In the genomic region with DNA sequence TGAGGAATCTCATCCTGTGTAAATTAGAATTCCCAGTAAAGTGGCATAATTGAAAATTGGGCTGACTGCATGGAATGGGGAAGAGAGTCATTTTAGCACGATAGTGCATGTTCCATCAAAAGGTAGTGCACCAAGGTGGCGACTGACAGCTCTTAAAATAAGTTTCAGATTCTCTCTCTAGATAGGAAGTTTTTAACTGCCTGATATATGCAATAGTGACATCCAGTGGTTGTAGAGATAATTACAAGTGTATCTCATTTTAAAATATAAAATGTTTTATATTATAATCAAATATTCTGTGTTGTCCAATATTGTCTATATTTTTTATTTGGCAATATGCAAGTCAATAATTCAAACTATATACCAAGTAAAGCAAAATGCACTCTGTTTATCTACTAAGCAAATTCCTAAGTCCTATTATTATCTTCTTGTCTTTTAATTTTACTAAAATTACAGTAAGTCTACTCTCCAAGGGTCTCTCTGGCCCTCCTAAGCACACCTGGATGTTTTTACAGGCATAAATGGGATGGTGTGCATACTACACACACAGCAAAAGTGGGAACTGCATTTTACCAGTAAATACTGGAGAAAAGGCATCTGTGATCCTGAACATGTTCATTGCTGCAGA, we compare ENCODE assay signal across 8 cellular contexts.
DNase-seq lines count a peak whose midpoint lies in the region; ATAC-seq and TF ChIP-seq lines count a peak whose summit lies in the region.

No MANE protein-coding gene starts in this region.

- H3K4me1 ChIP-seq in GM23338 (ENCODE audit: insufficient read depth) (peaks cover 59% of the 10 kb centered on the region), lung (ENCODE audit: control insufficient read depth in 2 of 2, insufficient read depth in 2 of 2, low read length in 2 of 2) (no peaks in the 10 kb centered on the region)

- H3K4me3 ChIP-seq in GM23338 (no peak overlapping the region), lung (no peak overlapping the region)

- no peak overlapping the region for H3K4me3 Mint-ChIP-seq in GM23338
- peak overlapping the region in 1 of 5 experiments; percentile 51 for H3K4me3 Mint-ChIP-seq in brain

- no peaks in the 10 kb centered on the region for H3K36me3 Mint-ChIP-seq in GM23338 (ENCODE audit: low read depth)
- H3K36me3 Mint-ChIP-seq in brain, result no peaks in the 10 kb centered on the region

- no peaks in the 10 kb centered on the region for H3K9me3 Mint-ChIP-seq in GM23338
- H3K9me3 Mint-ChIP-seq in brain, result no peaks in the 10 kb centered on the region

- 0 out of 2 replicates have a peak overlapping the region, but pooled peaks have one; percentile 48 for H3K4me2 ChIP-seq in GM23338

- H3K27ac Mint-ChIP-seq in GM23338 (no peak overlapping the region), brain (peak overlapping the region in 1 of 5 experiments; percentile 2)

- TF ChIP-seq CTCF in GM23338 (conservative IDR thresholded peaks at IDR 0.05; ENCODE audit: low read depth in 2 of 2) (peak; percentile 59 to 65), brain (conservative IDR thresholded peaks at IDR 0.05) (peak; percentile 64 to 77), lung (IDR thresholded peaks at IDR 0.05; ENCODE audit: control extremely low read depth, extremely low read depth) (peak; percentile 23)

- DNase-seq in NCI-H1694 treated with DMSO at 0.1 percent for 48 hours (lab: John Stamatoyannopoulos, UW) (peak; percentile 52), NCI-H1694 (lab: John Stamatoyannopoulos, UW) (no peak), GM23338 (ENCODE audit: low spot score) (peak; percentile 67), NCI-H2227 (lab: John Stamatoyannopoulos, UW; ENCODE audit: unreplicated experiment) (peak; percentile 49), lung (ENCODE audit: low spot score) (no peak)
- no peak for DNase-seq in activated CD8-positive, alpha-beta memory T cell treated with anti-CD3 and anti-CD28 coated beads, Interleukin-2, amount 50 U/mL, for 4 hours

- peaks cover 9% of the 10 kb centered on the region for H3K27me3 Mint-ChIP-seq in GM23338 (ENCODE audit: insufficient read depth, low read depth, poor library complexity)
- H3K27me3 Mint-ChIP-seq in brain, result peaks cover 2% of the 10 kb centered on the region

- no peak overlapping the region for H3K27ac ChIP-seq in GM23338 (ENCODE audit: low read depth)
- no peak overlapping the region for H3K27ac ChIP-seq in lung (ENCODE audit: low read depth in 1 of 2, low read length in 1 of 2)

- ATAC-seq in GM23338 (no peak), lung (ENCODE audit: insufficient read depth, low FRiP score) (peak; percentile 72), GM18873 (IDR thresholded peaks at IDR 0.05; ENCODE audit: low FRiP score, unreplicated experiment) (no peak)

- H3K4me1 Mint-ChIP-seq in GM23338 (peaks cover 56% of the 10 kb centered on the region), brain (peaks cover 61% of the 10 kb centered on the region)

- no peaks in the 10 kb centered on the region for H3F3A ChIP-seq in GM23338 (replicated peaks; ENCODE audit: low read depth)

- no peaks in the 10 kb centered on the region for H4K20me1 ChIP-seq in GM23338 (replicated peaks; ENCODE audit: insufficient read depth)

- H3K9me2 ChIP-seq in GM23338 (ENCODE audit: insufficient read depth), result 0 out of 2 replicates have a peak, but pooled peaks cover 1% of the 10 kb centered on the region

- 0 to 4% methylated on average over 2 of the region's 2 CpGs for WGBS in lung, 2 donors

- H3K9me3 ChIP-seq in lung (ENCODE audit: control insufficient read depth in 2 of 2, insufficient read depth in 1 of 2, low read length in 1 of 2), result no peaks in the 10 kb centered on the region

- H3K27me3 ChIP-seq in GM23338 (ENCODE audit: insufficient read depth) (no peaks in the 10 kb centered on the region), lung (ENCODE audit: control insufficient read depth, insufficient read depth) (no peaks in the 10 kb centered on the region)

- no peaks in the 10 kb centered on the region for H3K79me2 ChIP-seq in GM23338 (replicated peaks; ENCODE audit: insufficient read depth)

- H3K36me3 ChIP-seq in GM23338 (ENCODE audit: insufficient read depth) (no peaks in the 10 kb centered on the region), lung (ENCODE audit: control insufficient read depth in 2 of 2, insufficient read depth in 2 of 2, low read length in 2 of 2) (no peaks in the 10 kb centered on the region)

- H2AFZ ChIP-seq in GM23338, result no peak overlapping the region

TF ChIP-seq in GM23338, 12 proteins besides CTCF, POLR2A, EP300 and RAD21 (continues in another document):
- TF ChIP-seq STAT1 (IDR thresholded peaks at IDR 0.05; ENCODE audit: unreplicated experiment) (no peak), ZNF331 (CRISPR knock-in tag; IDR thresholded peaks at IDR 0.05; ENCODE audit: low read depth) (no peak), EZH2phosphoT487 (IDR thresholded peaks at IDR 0.05; ENCODE audit: unreplicated experiment) (no peak), CREB1 (CRISPR knock-in tag; IDR thresholded peaks at IDR 0.05; ENCODE audit: low read depth) (no peak), JUNB (IDR thresholded peaks at IDR 0.05; ENCODE audit: unreplicated experiment) (no peak), EZH2 (IDR thresholded peaks at IDR 0.05; ENCODE audit: low read depth, unreplicated experiment) (no peak), ZNF114 (CRISPR knock-in tag; IDR thresholded peaks at IDR 0.05) (no peak), NANOG (IDR thresholded peaks at IDR 0.05; ENCODE audit: borderline replicate concordance) (no peak), POLR2AphosphoS5 (IDR thresholded peaks at IDR 0.05; ENCODE audit: low read depth) (no peak)
- TF ChIP-seq, protein P1, sequence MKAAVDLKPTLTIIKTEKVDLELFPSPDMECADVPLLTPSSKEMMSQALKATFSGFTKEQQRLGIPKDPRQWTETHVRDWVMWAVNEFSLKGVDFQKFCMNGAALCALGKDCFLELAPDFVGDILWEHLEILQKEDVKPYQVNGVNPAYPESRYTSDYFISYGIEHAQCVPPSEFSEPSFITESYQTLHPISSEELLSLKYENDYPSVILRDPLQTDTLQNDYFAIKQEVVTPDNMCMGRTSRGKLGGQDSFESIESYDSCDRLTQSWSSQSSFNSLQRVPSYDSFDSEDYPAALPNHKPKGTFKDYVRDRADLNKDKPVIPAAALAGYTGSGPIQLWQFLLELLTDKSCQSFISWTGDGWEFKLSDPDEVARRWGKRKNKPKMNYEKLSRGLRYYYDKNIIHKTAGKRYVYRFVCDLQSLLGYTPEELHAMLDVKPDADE (IDR thresholded peaks at IDR 0.05), result no peak
- TF ChIP-seq, protein P2, sequence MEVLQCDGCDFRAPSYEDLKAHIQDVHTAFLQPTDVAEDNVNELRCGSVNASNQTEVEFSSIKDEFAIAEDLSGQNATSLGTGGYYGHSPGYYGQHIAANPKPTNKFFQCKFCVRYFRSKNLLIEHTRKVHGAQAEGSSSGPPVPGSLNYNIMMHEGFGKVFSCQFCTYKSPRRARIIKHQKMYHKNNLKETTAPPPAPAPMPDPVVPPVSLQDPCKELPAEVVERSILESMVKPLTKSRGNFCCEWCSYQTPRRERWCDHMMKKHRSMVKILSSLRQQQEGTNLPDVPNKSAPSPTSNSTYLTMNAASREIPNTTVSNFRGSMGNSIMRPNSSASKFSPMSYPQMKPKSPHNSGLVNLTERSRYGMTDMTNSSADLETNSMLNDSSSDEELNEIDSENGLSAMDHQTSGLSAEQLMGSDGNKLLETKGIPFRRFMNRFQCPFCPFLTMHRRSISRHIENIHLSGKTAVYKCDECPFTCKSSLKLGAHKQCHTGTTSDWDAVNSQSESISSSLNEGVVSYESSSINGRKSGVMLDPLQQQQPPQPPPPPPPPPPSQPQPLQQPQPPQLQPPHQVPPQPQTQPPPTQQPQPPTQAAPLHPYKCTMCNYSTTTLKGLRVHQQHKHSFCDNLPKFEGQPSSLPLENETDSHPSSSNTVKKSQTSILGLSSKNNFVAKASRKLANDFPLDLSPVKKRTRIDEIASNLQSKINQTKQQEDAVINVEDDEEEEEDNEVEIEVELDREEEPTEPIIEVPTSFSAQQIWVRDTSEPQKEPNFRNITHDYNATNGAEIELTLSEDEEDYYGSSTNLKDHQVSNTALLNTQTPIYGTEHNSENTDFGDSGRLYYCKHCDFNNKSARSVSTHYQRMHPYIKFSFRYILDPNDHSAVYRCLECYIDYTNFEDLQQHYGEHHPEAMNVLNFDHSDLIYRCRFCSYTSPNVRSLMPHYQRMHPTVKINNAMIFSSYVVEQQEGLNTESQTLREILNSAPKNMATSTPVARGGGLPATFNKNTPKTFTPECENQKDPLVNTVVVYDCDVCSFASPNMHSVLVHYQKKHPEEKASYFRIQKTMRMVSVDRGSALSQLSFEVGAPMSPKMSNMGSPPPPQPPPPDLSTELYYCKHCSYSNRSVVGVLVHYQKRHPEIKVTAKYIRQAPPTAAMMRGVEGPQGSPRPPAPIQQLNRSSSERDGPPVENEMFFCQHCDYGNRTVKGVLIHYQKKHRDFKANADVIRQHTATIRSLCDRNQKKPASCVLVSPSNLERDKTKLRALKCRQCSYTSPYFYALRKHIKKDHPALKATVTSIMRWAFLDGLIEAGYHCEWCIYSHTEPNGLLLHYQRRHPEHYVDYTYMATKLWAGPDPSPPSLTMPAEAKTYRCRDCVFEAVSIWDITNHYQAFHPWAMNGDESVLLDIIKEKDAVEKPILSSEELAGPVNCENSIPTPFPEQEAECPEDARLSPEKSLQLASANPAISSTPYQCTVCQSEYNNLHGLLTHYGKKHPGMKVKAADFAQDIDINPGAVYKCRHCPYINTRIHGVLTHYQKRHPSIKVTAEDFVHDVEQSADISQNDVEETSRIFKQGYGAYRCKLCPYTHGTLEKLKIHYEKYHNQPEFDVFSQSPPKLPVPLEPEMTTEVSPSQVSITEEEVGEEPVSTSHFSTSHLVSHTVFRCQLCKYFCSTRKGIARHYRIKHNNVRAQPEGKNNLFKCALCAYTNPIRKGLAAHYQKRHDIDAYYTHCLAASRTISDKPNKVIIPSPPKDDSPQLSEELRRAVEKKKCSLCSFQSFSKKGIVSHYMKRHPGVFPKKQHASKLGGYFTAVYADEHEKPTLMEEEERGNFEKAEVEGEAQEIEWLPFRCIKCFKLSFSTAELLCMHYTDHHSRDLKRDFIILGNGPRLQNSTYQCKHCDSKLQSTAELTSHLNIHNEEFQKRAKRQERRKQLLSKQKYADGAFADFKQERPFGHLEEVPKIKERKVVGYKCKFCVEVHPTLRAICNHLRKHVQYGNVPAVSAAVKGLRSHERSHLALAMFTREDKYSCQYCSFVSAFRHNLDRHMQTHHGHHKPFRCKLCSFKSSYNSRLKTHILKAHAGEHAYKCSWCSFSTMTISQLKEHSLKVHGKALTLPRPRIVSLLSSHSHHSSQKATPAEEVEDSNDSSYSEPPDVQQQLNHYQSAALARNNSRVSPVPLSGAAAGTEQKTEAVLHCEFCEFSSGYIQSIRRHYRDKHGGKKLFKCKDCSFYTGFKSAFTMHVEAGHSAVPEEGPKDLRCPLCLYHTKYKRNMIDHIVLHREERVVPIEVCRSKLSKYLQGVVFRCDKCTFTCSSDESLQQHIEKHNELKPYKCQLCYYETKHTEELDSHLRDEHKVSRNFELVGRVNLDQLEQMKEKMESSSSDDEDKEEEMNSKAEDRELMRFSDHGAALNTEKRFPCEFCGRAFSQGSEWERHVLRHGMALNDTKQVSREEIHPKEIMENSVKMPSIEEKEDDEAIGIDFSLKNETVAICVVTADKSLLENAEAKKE (CRISPR knock-in tag; IDR thresholded peaks at IDR 0.05), result no peak

Comparison
In these comparisons a context has a peak if more than half of its experiments do, and no peak if none do; other contexts are left out.
1. DNase-seq: peak in NCI-H1694 treated with DMSO at 0.1 percent for 48 hours (single experiment), GM23338 (single experiment) and NCI-H2227 (single experiment); none in NCI-H1694 (single experiment), lung (single experiment) and activated CD8-positive, alpha-beta memory T cell treated with anti-CD3 and anti-CD28 coated beads, Interleukin-2, amount 50 U/mL, for 4 hours (single experiment).
2. Peak in every context shown above with its lines, with median percentiles within 50 percentile points of each other: CTCF ChIP-seq.